ENCODE assay signal across 1 cellular context in the genomic region with DNA sequence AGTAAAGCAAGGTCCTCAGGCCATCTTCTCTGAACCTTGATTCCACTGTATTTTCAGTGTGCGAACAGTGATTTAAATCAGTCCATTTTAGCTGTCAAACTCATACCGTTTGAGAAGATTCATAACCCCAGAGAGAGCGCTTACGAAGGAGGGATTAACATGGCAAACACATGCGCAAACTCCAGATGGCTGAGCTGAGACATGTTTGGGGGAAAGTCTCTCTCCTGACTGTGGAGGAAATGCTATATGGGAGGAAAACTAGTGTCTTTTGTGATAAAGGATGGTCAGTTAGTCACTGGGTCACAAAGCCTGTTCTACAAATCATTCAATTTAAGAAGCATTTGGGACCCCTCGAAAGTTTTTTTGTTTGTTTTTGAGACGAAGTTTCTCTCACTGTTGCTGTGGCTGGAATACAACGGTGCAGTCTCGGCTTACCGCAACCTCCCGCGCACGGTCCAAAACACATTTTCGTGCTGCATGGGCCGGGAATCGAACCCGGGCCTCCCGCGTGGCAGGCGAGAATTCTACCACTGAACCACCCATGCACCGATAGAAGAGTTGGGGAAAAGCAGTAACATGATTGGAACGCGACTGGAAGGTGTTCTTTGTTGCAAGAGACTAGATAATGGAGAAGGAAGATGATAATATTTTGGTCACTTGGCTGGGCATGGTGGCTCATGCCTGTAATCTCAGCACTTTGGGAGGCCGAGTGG.
TF ChIP-seq lines count a peak whose summit lies in the region.

No MANE protein-coding gene starts in this region.

TF ChIP-seq in K562, 482 proteins besides CTCF, POLR2A, EP300 and RAD21 (continued from another document and continues in another):
- TF ChIP-seq, protein P1, sequence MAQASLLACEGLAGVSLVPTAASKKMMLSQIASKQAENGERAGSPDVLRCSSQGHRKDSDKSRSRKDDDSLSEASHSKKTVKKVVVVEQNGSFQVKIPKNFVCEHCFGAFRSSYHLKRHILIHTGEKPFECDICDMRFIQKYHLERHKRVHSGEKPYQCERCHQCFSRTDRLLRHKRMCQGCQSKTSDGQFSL (CRISPR knock-in tag; IDR thresholded peaks at IDR 0.05), result no peak
- TF ChIP-seq, protein P1 (tag; IDR thresholded peaks at IDR 0.05), result no peak
- no peak for TF ChIP-seq FOSL1 (tag; conservative IDR thresholded peaks at IDR 0.05)
- TF ChIP-seq ZNF717 (CRISPR knock-in tag; IDR thresholded peaks at IDR 0.05), result no peak
- TF ChIP-seq ZNF23 (CRISPR knock-in tag; IDR thresholded peaks at IDR 0.05), result no peak
- TF ChIP-seq HDAC8 (tag; IDR thresholded peaks at IDR 0.05), result no peak
- no peak for TF ChIP-seq MAFG (tag; conservative IDR thresholded peaks at IDR 0.05)
- TF ChIP-seq, protein P2, sequence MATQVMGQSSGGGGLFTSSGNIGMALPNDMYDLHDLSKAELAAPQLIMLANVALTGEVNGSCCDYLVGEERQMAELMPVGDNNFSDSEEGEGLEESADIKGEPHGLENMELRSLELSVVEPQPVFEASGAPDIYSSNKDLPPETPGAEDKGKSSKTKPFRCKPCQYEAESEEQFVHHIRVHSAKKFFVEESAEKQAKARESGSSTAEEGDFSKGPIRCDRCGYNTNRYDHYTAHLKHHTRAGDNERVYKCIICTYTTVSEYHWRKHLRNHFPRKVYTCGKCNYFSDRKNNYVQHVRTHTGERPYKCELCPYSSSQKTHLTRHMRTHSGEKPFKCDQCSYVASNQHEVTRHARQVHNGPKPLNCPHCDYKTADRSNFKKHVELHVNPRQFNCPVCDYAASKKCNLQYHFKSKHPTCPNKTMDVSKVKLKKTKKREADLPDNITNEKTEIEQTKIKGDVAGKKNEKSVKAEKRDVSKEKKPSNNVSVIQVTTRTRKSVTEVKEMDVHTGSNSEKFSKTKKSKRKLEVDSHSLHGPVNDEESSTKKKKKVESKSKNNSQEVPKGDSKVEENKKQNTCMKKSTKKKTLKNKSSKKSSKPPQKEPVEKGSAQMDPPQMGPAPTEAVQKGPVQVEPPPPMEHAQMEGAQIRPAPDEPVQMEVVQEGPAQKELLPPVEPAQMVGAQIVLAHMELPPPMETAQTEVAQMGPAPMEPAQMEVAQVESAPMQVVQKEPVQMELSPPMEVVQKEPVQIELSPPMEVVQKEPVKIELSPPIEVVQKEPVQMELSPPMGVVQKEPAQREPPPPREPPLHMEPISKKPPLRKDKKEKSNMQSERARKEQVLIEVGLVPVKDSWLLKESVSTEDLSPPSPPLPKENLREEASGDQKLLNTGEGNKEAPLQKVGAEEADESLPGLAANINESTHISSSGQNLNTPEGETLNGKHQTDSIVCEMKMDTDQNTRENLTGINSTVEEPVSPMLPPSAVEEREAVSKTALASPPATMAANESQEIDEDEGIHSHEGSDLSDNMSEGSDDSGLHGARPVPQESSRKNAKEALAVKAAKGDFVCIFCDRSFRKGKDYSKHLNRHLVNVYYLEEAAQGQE (CRISPR knock-in tag; IDR thresholded peaks at IDR 0.05; ENCODE audit: low read depth), result no peak
- no peak for TF ChIP-seq MYNN (IDR thresholded peaks at IDR 0.05)
- no peak for TF ChIP-seq MYNN (CRISPR knock-in tag; IDR thresholded peaks at IDR 0.05)
- peak in 1 of 2 experiments; percentile 38; a peak in 1 of 4 replicates for TF ChIP-seq MAZ (CRISPR knock-in tag; conservative IDR thresholded peaks at IDR 0.05 in 1 of 2, IDR thresholded peaks at IDR 0.05 in 1 of 2)
- no peak for TF ChIP-seq HDGF (IDR thresholded peaks at IDR 0.05)
- TF ChIP-seq ZNF644 (tag; IDR thresholded peaks at IDR 0.05; ENCODE audit: low read depth), result no peak
- TF ChIP-seq FOXP1 (CRISPR knock-in tag; IDR thresholded peaks at IDR 0.05), result 0 out of 2 replicates have a peak, but pooled peaks have one; percentile 49
- TF ChIP-seq MBD2 (IDR thresholded peaks at IDR 0.05; ENCODE audit: borderline replicate concordance, low read depth), result no peak
- TF ChIP-seq MYC (IDR thresholded peaks at IDR 0.05; ENCODE audit: low read depth, low read length), result no peak
- no peak for TF ChIP-seq MYC (CRISPR knock-in tag; IDR thresholded peaks at IDR 0.05; ENCODE audit: borderline replicate concordance, low read depth)
- TF ChIP-seq ZNF263 (CRISPR knock-in tag; IDR thresholded peaks at IDR 0.05; ENCODE audit: borderline replicate concordance), result no peak
- no peak for TF ChIP-seq NELFE (IDR thresholded peaks at IDR 0.05; ENCODE audit: insufficient read depth, insufficient read length)
- TF ChIP-seq ZNF316 (IDR thresholded peaks at IDR 0.05), result no peak
- no peak for TF ChIP-seq RUNX1 (IDR thresholded peaks at IDR 0.05; ENCODE audit: low read depth)
- peak; percentile 51; the same call in 1 of the 2 replicates for TF ChIP-seq NBN (IDR thresholded peaks at IDR 0.05; ENCODE audit: low read depth)
- TF ChIP-seq, protein P3, sequence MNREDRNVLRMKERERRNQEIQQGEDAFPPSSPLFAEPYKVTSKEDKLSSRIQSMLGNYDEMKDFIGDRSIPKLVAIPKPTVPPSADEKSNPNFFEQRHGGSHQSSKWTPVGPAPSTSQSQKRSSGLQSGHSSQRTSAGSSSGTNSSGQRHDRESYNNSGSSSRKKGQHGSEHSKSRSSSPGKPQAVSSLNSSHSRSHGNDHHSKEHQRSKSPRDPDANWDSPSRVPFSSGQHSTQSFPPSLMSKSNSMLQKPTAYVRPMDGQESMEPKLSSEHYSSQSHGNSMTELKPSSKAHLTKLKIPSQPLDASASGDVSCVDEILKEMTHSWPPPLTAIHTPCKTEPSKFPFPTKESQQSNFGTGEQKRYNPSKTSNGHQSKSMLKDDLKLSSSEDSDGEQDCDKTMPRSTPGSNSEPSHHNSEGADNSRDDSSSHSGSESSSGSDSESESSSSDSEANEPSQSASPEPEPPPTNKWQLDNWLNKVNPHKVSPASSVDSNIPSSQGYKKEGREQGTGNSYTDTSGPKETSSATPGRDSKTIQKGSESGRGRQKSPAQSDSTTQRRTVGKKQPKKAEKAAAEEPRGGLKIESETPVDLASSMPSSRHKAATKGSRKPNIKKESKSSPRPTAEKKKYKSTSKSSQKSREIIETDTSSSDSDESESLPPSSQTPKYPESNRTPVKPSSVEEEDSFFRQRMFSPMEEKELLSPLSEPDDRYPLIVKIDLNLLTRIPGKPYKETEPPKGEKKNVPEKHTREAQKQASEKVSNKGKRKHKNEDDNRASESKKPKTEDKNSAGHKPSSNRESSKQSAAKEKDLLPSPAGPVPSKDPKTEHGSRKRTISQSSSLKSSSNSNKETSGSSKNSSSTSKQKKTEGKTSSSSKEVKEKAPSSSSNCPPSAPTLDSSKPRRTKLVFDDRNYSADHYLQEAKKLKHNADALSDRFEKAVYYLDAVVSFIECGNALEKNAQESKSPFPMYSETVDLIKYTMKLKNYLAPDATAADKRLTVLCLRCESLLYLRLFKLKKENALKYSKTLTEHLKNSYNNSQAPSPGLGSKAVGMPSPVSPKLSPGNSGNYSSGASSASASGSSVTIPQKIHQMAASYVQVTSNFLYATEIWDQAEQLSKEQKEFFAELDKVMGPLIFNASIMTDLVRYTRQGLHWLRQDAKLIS (CRISPR knock-in tag; IDR thresholded peaks at IDR 0.05), result no peak
- TF ChIP-seq, protein P4, sequence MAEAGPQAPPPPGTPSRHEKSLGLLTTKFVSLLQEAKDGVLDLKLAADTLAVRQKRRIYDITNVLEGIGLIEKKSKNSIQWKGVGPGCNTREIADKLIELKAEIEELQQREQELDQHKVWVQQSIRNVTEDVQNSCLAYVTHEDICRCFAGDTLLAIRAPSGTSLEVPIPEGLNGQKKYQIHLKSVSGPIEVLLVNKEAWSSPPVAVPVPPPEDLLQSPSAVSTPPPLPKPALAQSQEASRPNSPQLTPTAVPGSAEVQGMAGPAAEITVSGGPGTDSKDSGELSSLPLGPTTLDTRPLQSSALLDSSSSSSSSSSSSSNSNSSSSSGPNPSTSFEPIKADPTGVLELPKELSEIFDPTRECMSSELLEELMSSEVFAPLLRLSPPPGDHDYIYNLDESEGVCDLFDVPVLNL (CRISPR knock-in tag; IDR thresholded peaks at IDR 0.05; ENCODE audit: low read depth), result no peak
- TF ChIP-seq, protein P5, sequence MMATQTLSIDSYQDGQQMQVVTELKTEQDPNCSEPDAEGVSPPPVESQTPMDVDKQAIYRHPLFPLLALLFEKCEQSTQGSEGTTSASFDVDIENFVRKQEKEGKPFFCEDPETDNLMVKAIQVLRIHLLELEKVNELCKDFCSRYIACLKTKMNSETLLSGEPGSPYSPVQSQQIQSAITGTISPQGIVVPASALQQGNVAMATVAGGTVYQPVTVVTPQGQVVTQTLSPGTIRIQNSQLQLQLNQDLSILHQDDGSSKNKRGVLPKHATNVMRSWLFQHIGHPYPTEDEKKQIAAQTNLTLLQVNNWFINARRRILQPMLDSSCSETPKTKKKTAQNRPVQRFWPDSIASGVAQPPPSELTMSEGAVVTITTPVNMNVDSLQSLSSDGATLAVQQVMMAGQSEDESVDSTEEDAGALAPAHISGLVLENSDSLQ (IDR thresholded peaks at IDR 0.05), result peak; percentile 76
- no peak for TF ChIP-seq ZNF282 (CRISPR knock-in tag; IDR thresholded peaks at IDR 0.05)
- no peak for TF ChIP-seq NR2C1 (IDR thresholded peaks at IDR 0.05)
- no peak for TF ChIP-seq NR2C1 (tag; IDR thresholded peaks at IDR 0.05)
- peak; percentile 15; the same call in 1 of the 2 replicates for TF ChIP-seq STAT5A (IDR thresholded peaks at IDR 0.05; ENCODE audit: borderline replicate concordance, low read length)
- TF ChIP-seq, protein P6, sequence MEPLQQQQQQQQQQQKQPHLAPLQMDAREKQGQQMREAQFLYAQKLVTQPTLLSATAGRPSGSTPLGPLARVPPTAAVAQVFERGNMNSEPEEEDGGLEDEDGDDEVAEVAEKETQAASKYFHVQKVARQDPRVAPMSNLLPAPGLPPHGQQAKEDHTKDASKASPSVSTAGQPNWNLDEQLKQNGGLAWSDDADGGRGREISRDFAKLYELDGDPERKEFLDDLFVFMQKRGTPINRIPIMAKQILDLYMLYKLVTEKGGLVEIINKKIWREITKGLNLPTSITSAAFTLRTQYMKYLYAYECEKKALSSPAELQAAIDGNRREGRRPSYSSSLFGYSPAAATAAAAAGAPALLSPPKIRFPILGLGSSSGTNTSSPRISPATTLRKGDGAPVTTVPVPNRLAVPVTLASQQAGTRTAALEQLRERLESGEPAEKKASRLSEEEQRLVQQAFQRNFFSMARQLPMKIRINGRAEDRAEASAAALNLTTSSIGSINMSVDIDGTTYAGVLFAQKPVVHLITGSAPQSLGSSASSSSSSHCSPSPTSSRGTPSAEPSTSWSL (CRISPR knock-in tag; IDR thresholded peaks at IDR 0.05; ENCODE audit: borderline replicate concordance), result no peak
- no peak for TF ChIP-seq ZNF668 (CRISPR knock-in tag; IDR thresholded peaks at IDR 0.05)
- no peak for TF ChIP-seq CCAR2 (IDR thresholded peaks at IDR 0.05; ENCODE audit: low read depth, low read length)
- TF ChIP-seq RNF2 (IDR thresholded peaks at IDR 0.05), result peak; percentile 64; the same call in 1 of the 2 replicates
- TF ChIP-seq PCBP2 (IDR thresholded peaks at IDR 0.05; ENCODE audit: low read depth, low read length, poor library complexity, severe bottlenecking), result no peak
- TF ChIP-seq, protein P7, sequence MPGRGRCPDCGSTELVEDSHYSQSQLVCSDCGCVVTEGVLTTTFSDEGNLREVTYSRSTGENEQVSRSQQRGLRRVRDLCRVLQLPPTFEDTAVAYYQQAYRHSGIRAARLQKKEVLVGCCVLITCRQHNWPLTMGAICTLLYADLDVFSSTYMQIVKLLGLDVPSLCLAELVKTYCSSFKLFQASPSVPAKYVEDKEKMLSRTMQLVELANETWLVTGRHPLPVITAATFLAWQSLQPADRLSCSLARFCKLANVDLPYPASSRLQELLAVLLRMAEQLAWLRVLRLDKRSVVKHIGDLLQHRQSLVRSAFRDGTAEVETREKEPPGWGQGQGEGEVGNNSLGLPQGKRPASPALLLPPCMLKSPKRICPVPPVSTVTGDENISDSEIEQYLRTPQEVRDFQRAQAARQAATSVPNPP (IDR thresholded peaks at IDR 0.05; ENCODE audit: borderline replicate concordance, insufficient read depth, insufficient read length), result no peak
- no peak for TF ChIP-seq MXI1 (IDR thresholded peaks at IDR 0.05; ENCODE audit: low read depth, low read length)
- peak; percentile 46; the same call in 1 of the 2 replicates for TF ChIP-seq SP1 (CRISPR knock-in tag; IDR thresholded peaks at IDR 0.05)
- no peak for TF ChIP-seq MCM3 (IDR thresholded peaks at IDR 0.05)
- no peak for TF ChIP-seq ZNF24 (IDR thresholded peaks at IDR 0.05)
- TF ChIP-seq BMI1 (IDR thresholded peaks at IDR 0.05; ENCODE audit: low read length), result no peak
- TF ChIP-seq NCOA4 (IDR thresholded peaks at IDR 0.05; ENCODE audit: partially characterized antibody), result no peak
- TF ChIP-seq TSC22D4 (tag; IDR thresholded peaks at IDR 0.05), result no peak
- TF ChIP-seq DIDO1 (tag; IDR thresholded peaks at IDR 0.05; ENCODE audit: low read depth), result no peak
- TF ChIP-seq POLR3G (IDR thresholded peaks at IDR 0.05; ENCODE audit: extremely low read depth, insufficient read length, insufficient replicate concordance), result no peak
- TF ChIP-seq HOXB6 (CRISPR knock-in tag; IDR thresholded peaks at IDR 0.05; ENCODE audit: borderline replicate concordance), result no peak
- TF ChIP-seq YBX1 (IDR thresholded peaks at IDR 0.05), result no peak
- TF ChIP-seq PRPF4 (IDR thresholded peaks at IDR 0.05; ENCODE audit: insufficient read depth, low read depth, low read length, poor library complexity, severe bottlenecking), result no peak
- TF ChIP-seq ZNF780A (CRISPR knock-in tag; IDR thresholded peaks at IDR 0.05), result no peak
- no peak for TF ChIP-seq SRSF9 (IDR thresholded peaks at IDR 0.05; ENCODE audit: borderline replicate concordance, low read depth, low read length)
- TF ChIP-seq, protein P8, sequence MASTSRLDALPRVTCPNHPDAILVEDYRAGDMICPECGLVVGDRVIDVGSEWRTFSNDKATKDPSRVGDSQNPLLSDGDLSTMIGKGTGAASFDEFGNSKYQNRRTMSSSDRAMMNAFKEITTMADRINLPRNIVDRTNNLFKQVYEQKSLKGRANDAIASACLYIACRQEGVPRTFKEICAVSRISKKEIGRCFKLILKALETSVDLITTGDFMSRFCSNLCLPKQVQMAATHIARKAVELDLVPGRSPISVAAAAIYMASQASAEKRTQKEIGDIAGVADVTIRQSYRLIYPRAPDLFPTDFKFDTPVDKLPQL (IDR thresholded peaks at IDR 0.05; ENCODE audit: extremely low read depth, insufficient read length), result no peak
- TF ChIP-seq, protein P9, sequence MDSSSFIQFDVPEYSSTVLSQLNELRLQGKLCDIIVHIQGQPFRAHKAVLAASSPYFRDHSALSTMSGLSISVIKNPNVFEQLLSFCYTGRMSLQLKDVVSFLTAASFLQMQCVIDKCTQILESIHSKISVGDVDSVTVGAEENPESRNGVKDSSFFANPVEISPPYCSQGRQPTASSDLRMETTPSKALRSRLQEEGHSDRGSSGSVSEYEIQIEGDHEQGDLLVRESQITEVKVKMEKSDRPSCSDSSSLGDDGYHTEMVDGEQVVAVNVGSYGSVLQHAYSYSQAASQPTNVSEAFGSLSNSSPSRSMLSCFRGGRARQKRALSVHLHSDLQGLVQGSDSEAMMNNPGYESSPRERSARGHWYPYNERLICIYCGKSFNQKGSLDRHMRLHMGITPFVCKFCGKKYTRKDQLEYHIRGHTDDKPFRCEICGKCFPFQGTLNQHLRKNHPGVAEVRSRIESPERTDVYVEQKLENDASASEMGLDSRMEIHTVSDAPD (CRISPR knock-in tag; IDR thresholded peaks at IDR 0.05), result no peak
- no peak for TF ChIP-seq ZNF41 (CRISPR knock-in tag; conservative IDR thresholded peaks at IDR 0.05)
- no peak for TF ChIP-seq CCNT2 (IDR thresholded peaks at IDR 0.05; ENCODE audit: borderline replicate concordance, extremely low read depth, insufficient read length, low read depth, low read length)
- peak; percentile 91 for TF ChIP-seq ZBTB1 (CRISPR knock-in tag; IDR thresholded peaks at IDR 0.05; ENCODE audit: borderline replicate concordance, low read depth)
- no peak for TF ChIP-seq TRIM24 (IDR thresholded peaks at IDR 0.05)
- no peak for TF ChIP-seq ZNF695 (CRISPR knock-in tag; IDR thresholded peaks at IDR 0.05)
